In the genomic region with DNA sequence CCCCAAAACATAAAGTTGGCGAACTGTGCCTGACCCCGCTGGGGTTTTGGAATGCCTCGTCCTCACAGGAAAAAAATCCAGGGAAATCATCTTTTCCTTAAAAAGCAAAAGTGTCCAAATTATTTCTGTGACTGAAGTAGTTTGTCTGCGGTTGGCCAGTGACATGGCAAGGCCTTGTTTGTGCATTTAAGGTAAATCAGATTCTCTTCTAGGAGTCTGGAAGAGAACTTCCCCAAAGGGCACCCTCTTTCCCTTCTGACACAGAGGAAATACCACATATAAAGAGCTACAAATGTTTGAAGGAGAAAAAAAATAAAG, we compare ENCODE assay signal across 8 cellular contexts. TPM values are rescaled to one million over a fixed set of nuclear protein-coding genes. Genes with fewer than 3 reads are reported as not detected.
DNase-seq lines count a peak whose midpoint lies in the region; TF ChIP-seq lines count a peak whose summit lies in the region.

No MANE protein-coding gene starts in this region.

- no peak overlapping the region for H3K27ac ChIP-seq in SJSA1

- H3K4me3 ChIP-seq in SJSA1 (peak overlapping the region; percentile 60), fibroblast of villous mesenchyme (ENCODE audit: low read depth, low read length) (peak overlapping the region; percentile 98), skeletal muscle cell (ENCODE audit: low read depth, low read length) (peak overlapping the region; percentile 93)

- H3K36me3 ChIP-seq in SJSA1, result peaks cover 3% of the 10 kb centered on the region

- 0 out of 2 replicates have a peak, but pooled peaks cover 3% of the 10 kb centered on the region for H3K9me3 ChIP-seq in SJSA1 (replicated peaks)

- H3K4me1 ChIP-seq in SJSA1 (replicated peaks), result peaks cover 37% of the 10 kb centered on the region

- no peak for TF ChIP-seq CTCF in GM10266 (IDR thresholded peaks at IDR 0.05; ENCODE audit: control insufficient read depth, insufficient read depth, low read depth, missing control alignments)
- no peak for TF ChIP-seq CTCF in fibroblast of villous mesenchyme (IDR thresholded peaks at IDR 0.05; ENCODE audit: insufficient read depth, low read depth, low read length)

- H3K27me3 ChIP-seq in SJSA1 (replicated peaks), result no peaks in the 10 kb centered on the region

- DNase-seq in GM10266 (ENCODE audit: extremely low spot score), result peak; percentile 10
- DNase-seq in SJSA1 (ENCODE audit: low read depth in 1 of 2, low spot score in 2 of 2), result no peak
- DNase-seq in fibroblast of villous mesenchyme (ENCODE audit: low read depth), result no peak
- no peak for DNase-seq in skeletal muscle cell (ENCODE audit: low read depth)
- no peak for DNase-seq in stimulated activated CD4-positive, alpha-beta T cell treated with anti-CD3 and anti-CD28 coated beads, Interleukin-1b, Interleukin-23, amount 100 ng/mL, for 48 hours
- DNase-seq in NCI-H2081 (lab: John Stamatoyannopoulos, UW), result no peak
- no peak for DNase-seq in NCI-H2171 treated with DMSO at 0.1 percent for 48 hours (lab: John Stamatoyannopoulos, UW)
- DNase-seq in SK-N-DZ (ENCODE audit: low spot score), result no peak

RNA-seq across cellular contexts. Expression of a gene that starts 0.7 kb away (rescaled TPM):
- total RNA-seq in SJSA1 (2014; rRNA removed; shearing (Covaris generic)), result 210 and 237 TPM in 2 replicates
- 35.4 and 114 TPM in 2 replicates for total RNA-seq in fibroblast of villous mesenchyme
- polyA plus RNA-seq in SK-N-DZ (2014; cell fraction: cytosol; rRNA removed), result 64.1 and 81.8 TPM in 2 replicates
- 57.4 and 116 TPM in 2 replicates for polyA plus RNA-seq in SK-N-DZ (2014; cell fraction: nucleus; rRNA removed)

RNA-seq across cellular contexts. Expression of a gene that starts 23.1 kb away (rescaled TPM):
- not detected in 2 replicates for total RNA-seq in SJSA1 (2014; rRNA removed; shearing (Covaris generic))
- total RNA-seq in fibroblast of villous mesenchyme, result not detected in 2 replicates
- polyA plus RNA-seq in SK-N-DZ (2014; cell fraction: cytosol; rRNA removed), result not detected in 2 replicates
- not detected in 2 replicates for polyA plus RNA-seq in SK-N-DZ (2014; cell fraction: nucleus; rRNA removed)
